Comparison of ENCODE assay signal across 18 cellular contexts in the genomic region with DNA sequence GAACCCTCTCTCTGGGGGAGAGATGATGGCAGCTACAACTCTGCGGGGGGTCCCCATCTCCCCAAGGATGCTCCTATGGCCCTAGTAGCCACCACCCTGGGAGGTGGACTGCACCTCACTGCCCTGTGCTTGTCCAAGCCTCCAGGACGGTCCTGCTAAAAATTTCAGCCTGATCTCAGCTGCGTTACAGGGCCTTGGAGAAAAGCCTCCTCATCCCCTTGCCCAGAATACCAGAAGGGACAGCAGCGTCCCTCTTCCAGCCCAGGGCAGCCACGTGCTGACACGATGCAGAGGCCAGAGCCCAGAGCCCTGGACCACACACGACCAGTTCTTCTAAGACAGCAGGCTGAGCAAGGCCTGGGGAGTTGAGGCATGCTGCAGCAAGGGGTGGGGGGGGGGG.
DNase-seq lines count a peak whose midpoint lies in the region; ATAC-seq and TF ChIP-seq lines count a peak whose summit lies in the region.
"Had no signal": no experiment of that assay in that cellular context is flagged by ENCODE, and none has a peak within 500 bp of the region (broad histone marks: within the 10 kb centered on the region; RNA-seq: fewer than 3 reads in every experiment).

No MANE protein-coding gene starts in this region.

- no peak overlapping the region for H3K27ac Mint-ChIP-seq in type B pancreatic cell
- H3K27ac Mint-ChIP-seq: B cell; CD4-positive, CD25-positive, alpha-beta regulatory T cell; CD8-positive, alpha-beta T cell; GM23338; H9 had no signal

- H3K27me3 ChIP-seq in IMR-90 (ENCODE audit: control insufficient read depth, insufficient read depth, low read length): no peaks in the 10 kb centered on the region
- H3K27me3 ChIP-seq in mesenchymal stem cell (ENCODE audit: control insufficient read depth in 1 of 2, insufficient read depth in 1 of 2, low read length in 2 of 2): no peaks in the 10 kb centered on the region

- H3K9me3 Mint-ChIP-seq in type B pancreatic cell: no peaks in the 10 kb centered on the region
- H3K9me3 Mint-ChIP-seq: CD8-positive, alpha-beta T cell had no signal

- H3K23ac ChIP-seq in IMR-90 (ENCODE audit: low read depth, low read length): no peak overlapping the region
- H3K23ac ChIP-seq in mesenchymal stem cell (ENCODE audit: low read length in 2 of 2): no peak overlapping the region

- dilution Hi-C loops in IMR-90 (cut with HindIII; ENCODE audit: low sequenced_read_pairs, unreplicated experiment): loop anchor here (25.0 kb wide), 1 partner anchor 293 kb away; a partner anchor contains a TSS

- H3K4ac ChIP-seq in IMR-90 (ENCODE audit: low read depth, low read length): peak overlapping the region; percentile 21
- H3K4ac ChIP-seq in mesenchymal stem cell (ENCODE audit: low read depth in 1 of 2, low read length in 2 of 2): peak overlapping the region in 1 of 2 experiments; percentile 46

- peak overlapping the region; percentile 35; the same call in 1 of the 2 replicates for H4K5ac ChIP-seq in IMR-90 (ENCODE audit: low read depth, low read length)

- TF ChIP-seq POLR2A in IMR-90 (IDR thresholded peaks at IDR 0.05; ENCODE audit: low read depth, low read length): no peak

- POLR2A ChIA-PET in IMR-90 (lab: Charles Lee; ENCODE audit: unreplicated experiment): no interaction called here

- peaks cover 19% of the 10 kb centered on the region for H3K4me1 Mint-ChIP-seq in type B pancreatic cell (ENCODE audit: unreplicated experiment)

- H2AK9ac ChIP-seq in IMR-90 (replicated peaks; ENCODE audit: low read depth, low read length, poor library complexity): no peak overlapping the region

- H2AFZ ChIP-seq in IMR-90 (replicated peaks; ENCODE audit: low read length, poor library complexity) (no peak overlapping the region), mesenchymal stem cell (ENCODE audit: low read depth, low read length) (no peak overlapping the region)

- no peak overlapping the region; a peak in 2 of 4 replicates for H4K8ac ChIP-seq in IMR-90 (ENCODE audit: low read depth in 2 of 2, low read length in 2 of 2)
- H4K8ac ChIP-seq in mesenchymal stem cell (ENCODE audit: low read length): peak overlapping the region; percentile 68

- H3K4me3 ChIP-seq in IMR-90 (ENCODE audit: insufficient read depth, low read depth, low read length) (no peak overlapping the region), mesenchymal stem cell (ENCODE audit: insufficient read depth in 1 of 2, low read depth in 1 of 2, low read length in 2 of 2) (no peak overlapping the region)
- H3K4me3 ChIP-seq: BLaER1 had no signal

- intact Hi-C loops in IMR-90 (cut with micrococcal nuclease): loop anchor here (5.0 kb wide), 4 partner anchors 63 to 223 kb away; no protein-coding TSS in a partner anchor

- no peak overlapping the region for H3K4me2 ChIP-seq in IMR-90 (ENCODE audit: low read depth, low read length)
- no peak overlapping the region for H3K4me2 ChIP-seq in mesenchymal stem cell (ENCODE audit: low read length, poor library complexity, severe bottlenecking)

- H3K14ac ChIP-seq in IMR-90 (replicated peaks; ENCODE audit: low read depth, low read length) (no peak overlapping the region), mesenchymal stem cell (ENCODE audit: low read length in 2 of 2) (peak overlapping the region in 1 of 2 experiments; percentile 1)

- WGBS in IMR-90 (ENCODE audit: extremely low coverage in 2 of 2, insufficient read length in 1 of 2), 2 experiments: no CpG with 5 or more reads among the region's 7 CpGs
- 90% methylated on average over 7 of the region's 7 CpGs for WGBS in mesenchymal stem cell

- peak overlapping the region; percentile 21; the same call in 1 of the 3 replicates for H2BK15ac ChIP-seq in IMR-90 (ENCODE audit: low read depth, low read length)
- H2BK15ac ChIP-seq in mesenchymal stem cell (ENCODE audit: low read depth, poor library complexity, severe bottlenecking): peak overlapping the region; percentile 95

- H3K27ac ChIP-seq in IMR-90 (ENCODE audit: insufficient read depth, low read length): no peak overlapping the region
- H3K27ac ChIP-seq in mesenchymal stem cell (ENCODE audit: low read length, poor library complexity, severe bottlenecking): no peak overlapping the region
- H3K27ac ChIP-seq: BLaER1, C4-2B had no signal

- H3K9me1 ChIP-seq in IMR-90 (ENCODE audit: insufficient read depth, low read length): peaks cover 14% of the 10 kb centered on the region

- H2BK120ac ChIP-seq in IMR-90 (ENCODE audit: low read depth, low read length) (peak overlapping the region; percentile 58; the same call in 1 of the 2 replicates), mesenchymal stem cell (ENCODE audit: low read depth, low read length) (peak overlapping the region; percentile 100)

- peaks cover 26% of the 10 kb centered on the region for H3K4me1 ChIP-seq in IMR-90 (ENCODE audit: control insufficient read depth, insufficient read depth, low read length)
- peaks cover 25% of the 10 kb centered on the region for H3K4me1 ChIP-seq in mesenchymal stem cell (ENCODE audit: control insufficient read depth, insufficient read depth, low read depth, low read length)

- CTCF ChIA-PET in IMR-90 (lab: Yijun Ruan, JAX): interaction anchor here (1.1 to 1.9 kb wide), 2 partner anchors 277 to 291 kb away, joined by 3 to 5 read pairs; no protein-coding TSS in a partner anchor

- TF ChIP-seq RAD21 in IMR-90 (IDR thresholded peaks at IDR 0.05; ENCODE audit: low read length): no peak

- H2BK12ac ChIP-seq in mesenchymal stem cell (ENCODE audit: low read length in 2 of 2): peak overlapping the region; percentile 57 to 62

- H2AK5ac ChIP-seq in IMR-90 (ENCODE audit: low read depth, low read length) (peak overlapping the region; percentile 62), mesenchymal stem cell (ENCODE audit: low read length, severe bottlenecking) (no peak overlapping the region)

- peaks cover 5% of the 10 kb centered on the region for H3K9me3 ChIP-seq in IMR-90 (ENCODE audit: control insufficient read depth, insufficient read depth, low read length)
- H3K9me3 ChIP-seq in mesenchymal stem cell (ENCODE audit: control insufficient read depth, low read length): peaks cover 7% of the 10 kb centered on the region
- H3K9me3 ChIP-seq: Caco-2 had no signal

- H2BK5ac ChIP-seq in IMR-90 (ENCODE audit: low read depth, low read length, poor library complexity, severe bottlenecking) (no peak overlapping the region), mesenchymal stem cell (ENCODE audit: low read depth, low read length, poor library complexity, severe bottlenecking) (no peak overlapping the region)

- in situ Hi-C loops in IMR-90 (cut with MboI; ENCODE audit: low sequenced_read_pairs) (loop anchor here (5.0 kb wide), 2 partner anchors 293 to 358 kb away; a partner anchor contains a TSS), GM13977 (cut with MboI; ENCODE audit: low pct_unique_long_range_greater_than_20kb, low sequenced_read_pairs, unreplicated experiment) (loop anchor here (25.0 kb wide), 1 partner anchor 268 kb away; no protein-coding TSS in a partner anchor)

- TF ChIP-seq CTCF in IMR-90 (conservative IDR thresholded peaks at IDR 0.05; ENCODE audit: low read depth, low read length): no peak
- no peak for TF ChIP-seq CTCF in type B pancreatic cell (conservative IDR thresholded peaks at IDR 0.05)
- no peak for TF ChIP-seq CTCF in GM13977 (IDR thresholded peaks at IDR 0.05; ENCODE audit: extremely low read depth, insufficient read depth, missing control alignments)

- no peak overlapping the region; the same call in 1 of the 2 replicates for H3K18ac ChIP-seq in IMR-90 (ENCODE audit: low read depth, low read length)
- peak overlapping the region; percentile 48 to 55 for H3K18ac ChIP-seq in mesenchymal stem cell (ENCODE audit: low read depth in 1 of 2, low read length in 2 of 2)

- no peak overlapping the region for H3K9ac ChIP-seq in IMR-90 (ENCODE audit: low read depth, low read length)
- H3K9ac ChIP-seq in mesenchymal stem cell (ENCODE audit: low read length): no peak overlapping the region
- H3K9ac ChIP-seq: BLaER1 had no signal

- H4K20me1 ChIP-seq in IMR-90 (ENCODE audit: insufficient read depth, low read length): no peaks in the 10 kb centered on the region
- H4K20me1 ChIP-seq: BLaER1 had no signal

- no peaks in the 10 kb centered on the region for H3K36me3 Mint-ChIP-seq in type B pancreatic cell
- H3K36me3 Mint-ChIP-seq: CD4-positive, CD25-positive, alpha-beta regulatory T cell; CD8-positive, alpha-beta T cell had no signal

- no TSS peak for BruUV-seq in IMR-90 (replicated peaks; lab: Mats Ljungman, UMichigan)

- DNase-seq in IMR-90 (no peak), mesenchymal stem cell (no peak), type B pancreatic cell (ENCODE audit: extremely low spot score, unreplicated experiment) (no peak), NCI-H510A (lab: John Stamatoyannopoulos, UW) (no peak), GM13977 (ENCODE audit: low spot score) (no peak)
- DNase-seq: Caco-2; CD4-positive, CD25-positive, alpha-beta regulatory T cell; CD8-positive, alpha-beta T cell; DMS153; DND-41; H9; HFFc6 had no signal

- H3K36me3 ChIP-seq in IMR-90 (ENCODE audit: control insufficient read depth, insufficient read depth, low read length) (no peaks in the 10 kb centered on the region), mesenchymal stem cell (ENCODE audit: control insufficient read depth in 1 of 2, insufficient read depth in 2 of 2, low read depth in 1 of 2, low read length in 2 of 2) (peaks cover 0 to 3% of the 10 kb centered on the region in 2 experiments)
- H3K36me3 ChIP-seq: BLaER1 had no signal

- peaks cover 61% of the 10 kb centered on the region for H3K27me3 Mint-ChIP-seq in type B pancreatic cell

- H2BK20ac ChIP-seq in IMR-90 (ENCODE audit: low read depth, low read length): peak overlapping the region; percentile 40; the same call in 1 of the 2 replicates

- H4K91ac ChIP-seq in IMR-90 (ENCODE audit: insufficient read depth, low read depth, low read length) (peak overlapping the region; percentile 73; the same call in 1 of the 2 replicates), mesenchymal stem cell (ENCODE audit: low read length) (peak overlapping the region; percentile 68)

- ATAC-seq in IMR-90 (ENCODE audit: low read depth) (no peak), HG03196 (IDR thresholded peaks at IDR 0.05; ENCODE audit: unreplicated experiment) (no peak)
- ATAC-seq: CD8-positive, alpha-beta T cell; HCT116 had no signal

- no peak overlapping the region for H3K56ac ChIP-seq in IMR-90 (ENCODE audit: extremely low read depth, insufficient read depth, low read length)

- peak overlapping the region; percentile 31 for H3K4me3 Mint-ChIP-seq in type B pancreatic cell

- peaks cover 0 to 14% of the 10 kb centered on the region in 2 experiments; a peak in 2 of 4 replicates for H3K79me1 ChIP-seq in IMR-90 (ENCODE audit: low read depth in 1 of 2, low read length in 2 of 2)
- H3K79me1 ChIP-seq in mesenchymal stem cell (replicated peaks; ENCODE audit: low read length, poor library complexity, severe bottlenecking): no peaks in the 10 kb centered on the region

TF ChIP-seq in IMR-90, 13 proteins besides CTCF, POLR2A, EP300 and RAD21 (continues in another document):
- TF ChIP-seq FOS (IDR thresholded peaks at IDR 0.05; ENCODE audit: low read depth, low read length): no peak
